In genomic region chr1:2266301-2266967, GRCh38 we compare ENCODE assay signal across 18 cellular contexts. TPM values are rescaled to one million over a fixed set of nuclear protein-coding genes. Genes with fewer than 3 reads are reported as not detected.
DNase-seq lines count a peak whose midpoint lies in the region; ATAC-seq, FAIRE-seq and TF ChIP-seq lines count a peak whose summit lies in the region.
"Had no signal": no experiment of that assay in that cellular context is flagged by ENCODE, and none has a peak within 500 bp of the region (broad histone marks: within the 10 kb centered on the region; RNA-seq: fewer than 3 reads in every experiment).

No MANE protein-coding gene starts in this region.

- WGBS in thymus, result 95% methylated on average over 15 of the region's 15 CpGs

- H3K4me3 ChIP-seq in left ventricle myocardium inferior, result no peak overlapping the region
- no peak overlapping the region for H3K4me3 ChIP-seq in kidney (ENCODE audit: low read length in 2 of 2)
- H3K4me3 ChIP-seq in thymus (ENCODE audit: low read length), result no peak overlapping the region
- H3K4me3 ChIP-seq: ovary, skin epidermis, vagina had no signal

- no peak for TF ChIP-seq CTCF in left ventricle myocardium inferior (IDR thresholded peaks at IDR 0.05; ENCODE audit: borderline replicate concordance)
- TF ChIP-seq CTCF in kidney (IDR thresholded peaks at IDR 0.05; ENCODE audit: borderline replicate concordance, extremely low read depth, insufficient read depth), result no peak

- H3K9me3 ChIP-seq in left ventricle myocardium inferior (replicated peaks), result no peaks in the 10 kb centered on the region
- H3K9me3 ChIP-seq in kidney (ENCODE audit: control insufficient read depth in 1 of 2, low read length in 2 of 2), result no peaks in the 10 kb centered on the region
- no peaks in the 10 kb centered on the region for H3K9me3 ChIP-seq in thymus (ENCODE audit: control insufficient read depth)
- H3K9me3 ChIP-seq: gastroesophageal sphincter, ovary, vagina had no signal

- no peak overlapping the region for H3K27ac ChIP-seq in left ventricle myocardium inferior (replicated peaks)
- H3K27ac ChIP-seq in kidney (ENCODE audit: low read depth in 2 of 2, low read length in 2 of 2), result no peak overlapping the region
- peak overlapping the region; percentile 19 for H3K27ac ChIP-seq in thymus (ENCODE audit: low read depth)
- H3K27ac ChIP-seq: ovary, vagina had no signal

- H3K36me3 ChIP-seq in left ventricle myocardium inferior, result no peaks in the 10 kb centered on the region
- H3K36me3 ChIP-seq in kidney (ENCODE audit: control insufficient read depth in 1 of 2, insufficient read depth in 2 of 2, low read length in 2 of 2), result no peaks in the 10 kb centered on the region
- no peaks in the 10 kb centered on the region for H3K36me3 ChIP-seq in thymus (ENCODE audit: control insufficient read depth, insufficient read depth)
- H3K36me3 ChIP-seq: gastroesophageal sphincter, ovary, vagina had no signal

- H3K36me3 Mint-ChIP-seq in activated T-helper 17 cell treated with anti-CD3 and anti-CD28 coated beads, Interleukin-2, amount 50 U/mL, for 72 hours (ENCODE audit: low read depth), result no peaks in the 10 kb centered on the region

- TF ChIP-seq POLR2A in GM12891 (IDR thresholded peaks at IDR 0.05; ENCODE audit: low read depth, low read length), result no peak

- ATAC-seq in left cardiac atrium, result no peak
- ATAC-seq in activated T-helper 17 cell treated with anti-CD3 and anti-CD28 coated beads, Interleukin-2, amount 50 U/mL, for 72 hours (replicated peaks), result no peak
- no peak for ATAC-seq in GM18517 (IDR thresholded peaks at IDR 0.05; ENCODE audit: unreplicated experiment)
- ATAC-seq: gastroesophageal sphincter, HCT116 had no signal

- H3K4me1 Mint-ChIP-seq in activated T-helper 17 cell treated with anti-CD3 and anti-CD28 coated beads, Interleukin-2, amount 50 U/mL, for 72 hours, result peaks cover 26% of the 10 kb centered on the region

- peak overlapping the region; percentile 25 for H3K4me3 Mint-ChIP-seq in activated T-helper 17 cell treated with anti-CD3 and anti-CD28 coated beads, Interleukin-2, amount 50 U/mL, for 72 hours

- no peak for FAIRE-seq in kidney (lab: Jason Lieb, UNC)
- no peak for FAIRE-seq in GM12891 (lab: Jason Lieb, UNC)
- FAIRE-seq: D721Med had no signal

- H3K27me3 ChIP-seq in left ventricle myocardium inferior (ENCODE audit: low read depth) (no peaks in the 10 kb centered on the region), thymus (ENCODE audit: control insufficient read depth, insufficient read depth) (no peaks in the 10 kb centered on the region)
- H3K27me3 ChIP-seq: gastroesophageal sphincter, ovary, vagina had no signal

- peak overlapping the region; percentile 55 for H3K27ac Mint-ChIP-seq in activated T-helper 17 cell treated with anti-CD3 and anti-CD28 coated beads, Interleukin-2, amount 50 U/mL, for 72 hours

- H3K4me1 ChIP-seq in left ventricle myocardium inferior (peaks cover 78% of the 10 kb centered on the region), kidney (ENCODE audit: control insufficient read depth in 1 of 2, insufficient read depth in 1 of 2, low read depth in 1 of 2, low read length in 2 of 2) (peaks cover 31 to 37% of the 10 kb centered on the region in 2 donors), thymus (ENCODE audit: control insufficient read depth, insufficient read depth, low read length) (no peaks in the 10 kb centered on the region)

- intact Hi-C loops in left cardiac atrium (cut with DNase I) (no loop called here), left ventricle myocardium inferior (cut with micrococcal nuclease) (no loop called here), kidney (cut with DNase I) (no loop called here)

- DNase-seq in left cardiac atrium, result peak; percentile 21
- DNase-seq in left ventricle myocardium inferior, result no peak
- peak; percentile 57 for DNase-seq in kidney
- no peak for DNase-seq in GM12891 (ENCODE audit: insufficient read length, low spot score)
- DNase-seq in retina, result no peak
- DNase-seq: central memory CD4-positive, alpha-beta T cell; GF-D8; MM.1S; stimulated activated naive CD4-positive, alpha-beta T cell had no signal

- H3K9ac ChIP-seq in kidney (ENCODE audit: low read length in 2 of 2), result no peak overlapping the region

- H3K9me3 Mint-ChIP-seq in activated T-helper 17 cell treated with anti-CD3 and anti-CD28 coated beads, Interleukin-2, amount 50 U/mL, for 72 hours, result no peaks in the 10 kb centered on the region

- no peaks in the 10 kb centered on the region for H3K27me3 Mint-ChIP-seq in activated T-helper 17 cell treated with anti-CD3 and anti-CD28 coated beads, Interleukin-2, amount 50 U/mL, for 72 hours

TF ChIP-seq in GM12891, 5 proteins besides CTCF, POLR2A, EP300 and RAD21:
- TF ChIP-seq PAX5 (IDR thresholded peaks at IDR 0.05; ENCODE audit: insufficient read depth, low read length, severe bottlenecking) (no peak), SPI1 (IDR thresholded peaks at IDR 0.05; ENCODE audit: low read depth, low read length) (no peak), POLR2AphosphoS5 (IDR thresholded peaks at IDR 0.05; ENCODE audit: low read depth, low read length) (no peak), TAF1 (IDR thresholded peaks at IDR 0.05; ENCODE audit: low read depth, low read length) (no peak), POU2F2 (IDR thresholded peaks at IDR 0.05; ENCODE audit: low read depth, low read length) (no peak)
TF ChIP-seq in GM12891: peak in this region for 0.

RNA-seq across cellular contexts. Expression of gene SKI, which starts 38.3 kb away (rescaled TPM):
- 10 to 100 TPM; 47.1 to 66.9 TPM for total RNA-seq in left cardiac atrium
- total RNA-seq in left ventricle myocardium inferior, result 37.9 TPM
- total RNA-seq in activated T-helper 17 cell treated with anti-CD3 and anti-CD28 coated beads, Interleukin-2, amount 50 U/mL, for 72 hours, result 10 to 100 TPM; 39.5 to 52.1 TPM
- total RNA-seq in kidney, result 78.6 TPM
- polyA plus RNA-seq in kidney (ENCODE audit: insufficient read depth, low read depth, low replicate concordance), result 9.2 TPM
- polyA plus RNA-seq in thymus, result 16.4 TPM
- polyA plus RNA-seq in GM12891 (2012; ENCODE audit: low read depth, missing spikeins), result 3.2 TPM

Comparison
In these comparisons a context has a peak if more than half of its experiments do, and no peak if none do; other contexts are left out.
1. DNase-seq: peak in left cardiac atrium (single experiment) and kidney (single experiment); none in left ventricle myocardium inferior (single experiment), GM12891 (single experiment) and retina (single experiment).